9 cellular contexts compared by ENCODE assay signal in genomic region chr15:31304736-31305365, GRCh38. TPM values are rescaled to one million over a fixed set of nuclear protein-coding genes. Genes with fewer than 3 reads are reported as not detected.
DNase-seq lines count a peak whose midpoint lies in the region; ATAC-seq and TF ChIP-seq lines count a peak whose summit lies in the region.
"Had no signal": no experiment of that assay in that cellular context is flagged by ENCODE, and none has a peak within 500 bp of the region (broad histone marks: within the 10 kb centered on the region; RNA-seq: fewer than 3 reads in every experiment).

No MANE protein-coding gene starts in this region.

- no peak for TF ChIP-seq CTCF in MCF 10A (IDR thresholded peaks at IDR 0.05; ENCODE audit: unreplicated experiment)

- H3K9me3 ChIP-seq in naive thymus-derived CD4-positive, alpha-beta T cell (ENCODE audit: control insufficient read depth in 2 of 3, low read length in 3 of 3): no peaks in the 10 kb centered on the region

- peak; percentile 51 for ATAC-seq in naive thymus-derived CD4-positive, alpha-beta T cell
- ATAC-seq in GM18858 (IDR thresholded peaks at IDR 0.05; ENCODE audit: unreplicated experiment) (no peak), GM18907 (IDR thresholded peaks at IDR 0.05; ENCODE audit: unreplicated experiment) (no peak)

- H3K27me3 Mint-ChIP-seq in T-helper 2 cell treated with Interferon-gamma antibody and Interleukin-4, amounts not matched to agents 5 μg/mL and 100 μg/mL, for 36 hours (ENCODE audit: low read depth): no peaks in the 10 kb centered on the region
- peaks cover 0 to 6% (median 0%) of the 10 kb centered on the region in 5 donors for H3K27me3 Mint-ChIP-seq in naive thymus-derived CD4-positive, alpha-beta T cell
- no peaks in the 10 kb centered on the region for H3K27me3 Mint-ChIP-seq in MCF 10A (ENCODE audit: insufficient read depth, unreplicated experiment)

- H3K36me3 Mint-ChIP-seq in T-helper 2 cell treated with Interferon-gamma antibody and Interleukin-4, amounts not matched to agents 5 μg/mL and 100 μg/mL, for 36 hours (ENCODE audit: low read depth): no peaks in the 10 kb centered on the region
- H3K36me3 Mint-ChIP-seq in naive thymus-derived CD4-positive, alpha-beta T cell: peaks cover 0 to 2% (median 0%) of the 10 kb centered on the region in 5 donors
- no peaks in the 10 kb centered on the region for H3K36me3 Mint-ChIP-seq in MCF 10A (ENCODE audit: insufficient read depth, unreplicated experiment)

- intact Hi-C loops in naive thymus-derived CD4-positive, alpha-beta T cell (cut with micrococcal nuclease): loop anchor here in 1 of 2 donors (5.0 kb wide), 1 partner anchor 38 kb away; no protein-coding TSS in a partner anchor
- intact Hi-C loops in MCF 10A (cut with micrococcal nuclease): no loop called here

- POLR2A ChIA-PET in naive thymus-derived CD4-positive, alpha-beta T cell (lab: Charles Lee): interaction anchor here (0.6 to 0.8 kb wide), 3 partner anchors 12 to 51 kb away, joined by 3 to 4 read pairs (median 3); no protein-coding TSS in a partner anchor
- POLR2A ChIA-PET in MCF 10A (lab: Yijun Ruan, JAX): no interaction called here

- peak overlapping the region; percentile 7 for H3K27ac Mint-ChIP-seq in T-helper 2 cell treated with Interferon-gamma antibody and Interleukin-4, amounts not matched to agents 5 μg/mL and 100 μg/mL, for 36 hours
- peak overlapping the region in 7 of 9 donors; percentile 50 to 94 (median 62) for H3K27ac Mint-ChIP-seq in naive thymus-derived CD4-positive, alpha-beta T cell
- no peak overlapping the region for H3K27ac Mint-ChIP-seq in MCF 10A (ENCODE audit: low read depth, unreplicated experiment)

- H3K27ac ChIP-seq in naive thymus-derived CD4-positive, alpha-beta T cell (ENCODE audit: low read depth, low read length): no peak overlapping the region

- no peaks in the 10 kb centered on the region for H3K36me3 ChIP-seq in naive thymus-derived CD4-positive, alpha-beta T cell (ENCODE audit: control insufficient read depth in 2 of 3, insufficient read depth in 3 of 3, low read length in 3 of 3)

- no peak overlapping the region for H3K4me3 ChIP-seq in naive thymus-derived CD4-positive, alpha-beta T cell (ENCODE audit: low read length)

- H3K4me3 Mint-ChIP-seq in T-helper 2 cell treated with Interferon-gamma antibody and Interleukin-4, amounts not matched to agents 5 μg/mL and 100 μg/mL, for 36 hours: no peak overlapping the region
- H3K4me3 Mint-ChIP-seq in naive thymus-derived CD4-positive, alpha-beta T cell: no peak overlapping the region
- H3K4me3 Mint-ChIP-seq in MCF 10A (ENCODE audit: unreplicated experiment): no peak overlapping the region

- H3K27me3 ChIP-seq in naive thymus-derived CD4-positive, alpha-beta T cell (ENCODE audit: control insufficient read depth in 2 of 2, insufficient read depth in 2 of 2, low read length in 2 of 2): no peaks in the 10 kb centered on the region

- CTCF ChIA-PET in naive thymus-derived CD4-positive, alpha-beta T cell (lab: Charles Lee): interaction anchor here (0.7 to 1.7 kb wide), 3 partner anchors 38 to 126 kb away, joined by 3 to 5 read pairs (median 3); no protein-coding TSS in a partner anchor
- CTCF ChIA-PET in MCF 10A (lab: Yijun Ruan, JAX): interaction anchor here (0.6 to 1.2 kb wide), 2 partner anchors 165 to 185 kb away, joined by 3 to 4 read pairs; no protein-coding TSS in a partner anchor

- H3K4me1 ChIP-seq in naive thymus-derived CD4-positive, alpha-beta T cell (ENCODE audit: control insufficient read depth in 2 of 2, insufficient read depth in 2 of 2, low read length in 2 of 2): peaks cover 0 to 37% of the 10 kb centered on the region in 2 donors

- H3K4me1 Mint-ChIP-seq in T-helper 2 cell treated with Interferon-gamma antibody and Interleukin-4, amounts not matched to agents 5 μg/mL and 100 μg/mL, for 36 hours (ENCODE audit: low read depth): peaks cover 28% of the 10 kb centered on the region
- peaks cover 17 to 62% (median 48%) of the 10 kb centered on the region in 7 donors for H3K4me1 Mint-ChIP-seq in naive thymus-derived CD4-positive, alpha-beta T cell
- H3K4me1 Mint-ChIP-seq in MCF 10A (ENCODE audit: insufficient read depth, unreplicated experiment): peaks cover 5% of the 10 kb centered on the region

- DNase-seq in DMS153 (lab: John Stamatoyannopoulos, UW): peak; percentile 34
- DNase-seq in NAMALWA (ENCODE audit: low spot score): peak; percentile 56
- DNase-seq in T-helper 2 cell treated with Interferon-gamma antibody and Interleukin-4, amounts not matched to agents 5 μg/mL and 100 μg/mL, for 36 hours (ENCODE audit: low spot score): peak; percentile 3
- peak in 4 of 9 donors; percentile 24 to 53 (median 36) for DNase-seq in naive thymus-derived CD4-positive, alpha-beta T cell
- DNase-seq in NCI-H187 (lab: John Stamatoyannopoulos, UW): no peak
- no peak for DNase-seq in MCF 10A (ENCODE audit: unreplicated experiment)
- DNase-seq: activated naive CD4-positive, alpha-beta T cell had no signal

- no peaks in the 10 kb centered on the region for H3K9me3 Mint-ChIP-seq in T-helper 2 cell treated with Interferon-gamma antibody and Interleukin-4, amounts not matched to agents 5 μg/mL and 100 μg/mL, for 36 hours
- H3K9me3 Mint-ChIP-seq in naive thymus-derived CD4-positive, alpha-beta T cell: no peaks in the 10 kb centered on the region
- H3K9me3 Mint-ChIP-seq in MCF 10A (ENCODE audit: unreplicated experiment): no peaks in the 10 kb centered on the region

- no TSS peak for BruUV-seq in MCF 10A (replicated peaks; lab: Mats Ljungman, UMichigan)

RNA-seq across cellular contexts. Expression of gene KLF13, which starts 21.8 kb away (rescaled TPM):
- 100 to 1,000 TPM; 175 to 256 (median 199) TPM for total RNA-seq in naive thymus-derived CD4-positive, alpha-beta T cell
- 10 to 100 TPM; 42.4 to 53.7 TPM for polyA plus RNA-seq in naive thymus-derived CD4-positive, alpha-beta T cell
- total RNA-seq in MCF 10A (2022): 83.1 and 110 TPM in 2 replicates

Comparison
In these comparisons a context has a peak if more than half of its experiments do, and no peak if none do; other contexts are left out.
1. DNase-seq: peak in DMS153 (single experiment), NAMALWA (single experiment) and T-helper 2 cell treated with Interferon-gamma antibody and Interleukin-4, amounts not matched to agents 5 μg/mL and 100 μg/mL, for 36 hours (single experiment); none in NCI-H187 (0 of 2) and MCF 10A (single experiment).